In the genomic region with DNA sequence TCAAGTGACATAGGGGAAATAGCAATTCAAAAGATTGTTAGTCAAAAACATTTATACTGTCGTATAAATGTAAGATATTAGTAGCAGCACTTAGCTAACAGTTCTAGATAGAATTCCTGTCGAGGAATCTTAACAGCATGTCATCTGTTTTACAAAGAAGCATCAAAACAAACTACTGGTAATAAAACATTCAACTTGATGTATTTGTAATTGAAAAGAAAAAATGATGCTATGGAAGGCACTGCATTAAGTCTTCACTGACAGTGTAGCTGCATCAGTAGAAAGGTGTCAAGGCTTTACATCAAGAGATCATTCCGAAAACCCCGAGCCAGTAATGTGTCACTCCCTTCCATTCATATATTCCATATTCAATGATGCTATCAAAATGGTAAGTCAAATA, we compare ENCODE assay signal across 3 cellular contexts.
"Had no signal": no experiment of that assay in that cellular context is flagged by ENCODE, and none has a peak within 500 bp of the region (broad histone marks: within the 10 kb centered on the region; RNA-seq: fewer than 3 reads in every experiment).

No MANE protein-coding gene starts in this region.

- H3K4me3 ChIP-seq: GM12878 had no signal

- DNase-seq: GDM1, GF-D8 had no signal
